Comparison of ENCODE assay signal across 7 cellular contexts in genomic region chr12:120230974-120231315, GRCh38. TPM values are rescaled to one million over a fixed set of nuclear protein-coding genes. Genes with fewer than 3 reads are reported as not detected.
A peak's percentile ranks its signal among the peaks of the same experiment; 100 is the strongest.
DNase-seq lines count a peak whose midpoint lies in the region; ATAC-seq and TF ChIP-seq lines count a peak whose summit lies in the region.

No MANE protein-coding gene starts in this region.

- DNase-seq in NCI-H82 treated with DMSO at 0.1 percent for 48 hours (lab: John Stamatoyannopoulos, UW; ENCODE audit: unreplicated experiment) (peak; percentile 43), ascending aorta (ENCODE audit: low spot score in 2 of 2) (no peak), left lung (no peak), suprapubic skin (ENCODE audit: low spot score in 2 of 2) (no peak), NCI-H2171 (lab: John Stamatoyannopoulos, UW) (no peak), SHP77 (lab: John Stamatoyannopoulos, UW) (no peak), T1000 (lab: John Stamatoyannopoulos, UW) (no peak)

- H3K27me3 ChIP-seq in ascending aorta (no peaks in the 10 kb centered on the region), left lung (no peaks in the 10 kb centered on the region), suprapubic skin (no peaks in the 10 kb centered on the region)

- peaks cover 7 to 11% of the 10 kb centered on the region in 2 donors for H3K36me3 ChIP-seq in ascending aorta
- H3K36me3 ChIP-seq in left lung: no peaks in the 10 kb centered on the region
- H3K36me3 ChIP-seq in suprapubic skin: peaks cover 6% of the 10 kb centered on the region

- TF ChIP-seq EP300 in suprapubic skin (IDR thresholded peaks at IDR 0.05): no peak

- peaks cover 50 to 81% of the 10 kb centered on the region in 2 donors for H3K4me1 ChIP-seq in ascending aorta
- peaks cover 76 to 100% of the 10 kb centered on the region in 2 donors for H3K4me1 ChIP-seq in left lung
- H3K4me1 ChIP-seq in suprapubic skin: peaks cover 100% of the 10 kb centered on the region

- peak overlapping the region in 1 of 2 donors; percentile 3 for H3K4me3 ChIP-seq in ascending aorta
- H3K4me3 ChIP-seq in left lung: peak overlapping the region in 1 of 2 donors; percentile 16
- H3K4me3 ChIP-seq in suprapubic skin: peak overlapping the region; percentile 12

- no peak for ATAC-seq in left lung

- H3K27ac ChIP-seq in ascending aorta (peak overlapping the region; percentile 89 to 90), left lung (peak overlapping the region; percentile 88 to 91), suprapubic skin (peak overlapping the region; percentile 86)

- TF ChIP-seq CTCF in ascending aorta (IDR thresholded peaks at IDR 0.05): no peak
- TF ChIP-seq CTCF in left lung (IDR thresholded peaks at IDR 0.05): no peak
- no peak for TF ChIP-seq CTCF in suprapubic skin (IDR thresholded peaks at IDR 0.05)

- TF ChIP-seq POLR2A in suprapubic skin (IDR thresholded peaks at IDR 0.05): no peak

- WGBS in suprapubic skin: 40% methylated on average over 6 of the region's 6 CpGs

- H3K9me3 ChIP-seq in ascending aorta (no peaks in the 10 kb centered on the region), left lung (no peaks in the 10 kb centered on the region), suprapubic skin (no peaks in the 10 kb centered on the region)

- intact Hi-C loops in ascending aorta (cut with DNase I) (no loop called here), left lung (cut with DNase I) (no loop called here)

RNA-seq across cellular contexts. Expression of gene RPLP0, which starts 30.0 kb away (rescaled TPM):
- total RNA-seq in ascending aorta: 2,244 TPM
- 1,000 to 10,000 TPM; 1,565 to 1,940 TPM for total RNA-seq in left lung
- total RNA-seq in suprapubic skin: 1,000 to 10,000 TPM; 1,993 to 4,861 (median 3,987) TPM

RNA-seq across cellular contexts. Expression of gene PXN, which starts 34.6 kb away (rescaled TPM):
- 282 TPM for total RNA-seq in ascending aorta
- 100 to 1,000 TPM in 1 of 2 donors, 10 to 100 TPM in 1; 90.7 to 111 TPM for total RNA-seq in left lung
- 10 to 100 TPM; 37.2 to 63.7 (median 51.6) TPM for total RNA-seq in suprapubic skin

RNA-seq across cellular contexts. Expression of gene GCN1, which starts 36.4 kb away (rescaled TPM):
- 49.0 TPM for total RNA-seq in ascending aorta
- 10 to 100 TPM; 69.2 to 89.4 TPM for total RNA-seq in left lung
- total RNA-seq in suprapubic skin: 100 to 1,000 TPM in 2 of 4 donors, 10 to 100 TPM in 2; 62.0 to 310 (median 101) TPM
